Comparison of ENCODE assay signal across 1 cellular context in the genomic region with DNA sequence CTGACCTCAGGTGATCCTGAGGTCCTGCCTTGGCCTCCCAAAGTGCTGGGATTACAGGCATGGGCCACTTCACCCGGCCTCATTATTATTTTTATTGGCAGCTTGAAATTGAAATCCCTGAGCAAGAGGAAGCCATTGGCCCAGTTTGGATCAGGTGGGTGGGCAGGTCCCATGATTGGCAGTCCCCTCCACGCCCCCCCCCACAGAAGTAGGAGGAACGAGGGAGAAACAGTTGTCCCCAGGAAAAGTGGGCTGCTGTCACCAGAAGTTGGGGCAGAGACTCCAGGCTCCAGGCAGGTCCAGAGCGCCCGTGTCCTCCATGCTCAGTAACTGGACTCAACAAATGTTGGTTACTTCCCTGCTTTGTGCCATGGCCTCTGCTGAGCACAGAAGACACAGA.
TF ChIP-seq lines count a peak whose summit lies in the region.

No MANE protein-coding gene starts in this region.

TF ChIP-seq in GM12878, 131 proteins besides CTCF, POLR2A, EP300 and RAD21:
- TF ChIP-seq, protein P1, sequence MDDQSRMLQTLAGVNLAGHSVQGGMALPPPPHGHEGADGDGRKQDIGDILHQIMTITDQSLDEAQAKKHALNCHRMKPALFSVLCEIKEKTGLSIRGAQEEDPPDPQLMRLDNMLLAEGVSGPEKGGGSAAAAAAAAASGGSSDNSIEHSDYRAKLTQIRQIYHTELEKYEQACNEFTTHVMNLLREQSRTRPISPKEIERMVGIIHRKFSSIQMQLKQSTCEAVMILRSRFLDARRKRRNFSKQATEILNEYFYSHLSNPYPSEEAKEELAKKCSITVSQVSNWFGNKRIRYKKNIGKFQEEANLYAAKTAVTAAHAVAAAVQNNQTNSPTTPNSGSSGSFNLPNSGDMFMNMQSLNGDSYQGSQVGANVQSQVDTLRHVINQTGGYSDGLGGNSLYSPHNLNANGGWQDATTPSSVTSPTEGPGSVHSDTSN (IDR thresholded peaks at IDR 0.05; ENCODE audit: insufficient replicate concordance, low read depth, low read length): peak; percentile 42
- TF ChIP-seq DPF2 (IDR thresholded peaks at IDR 0.05): no peak
- no peak for TF ChIP-seq HDAC2 (IDR thresholded peaks at IDR 0.05)
- TF ChIP-seq, protein P2, sequence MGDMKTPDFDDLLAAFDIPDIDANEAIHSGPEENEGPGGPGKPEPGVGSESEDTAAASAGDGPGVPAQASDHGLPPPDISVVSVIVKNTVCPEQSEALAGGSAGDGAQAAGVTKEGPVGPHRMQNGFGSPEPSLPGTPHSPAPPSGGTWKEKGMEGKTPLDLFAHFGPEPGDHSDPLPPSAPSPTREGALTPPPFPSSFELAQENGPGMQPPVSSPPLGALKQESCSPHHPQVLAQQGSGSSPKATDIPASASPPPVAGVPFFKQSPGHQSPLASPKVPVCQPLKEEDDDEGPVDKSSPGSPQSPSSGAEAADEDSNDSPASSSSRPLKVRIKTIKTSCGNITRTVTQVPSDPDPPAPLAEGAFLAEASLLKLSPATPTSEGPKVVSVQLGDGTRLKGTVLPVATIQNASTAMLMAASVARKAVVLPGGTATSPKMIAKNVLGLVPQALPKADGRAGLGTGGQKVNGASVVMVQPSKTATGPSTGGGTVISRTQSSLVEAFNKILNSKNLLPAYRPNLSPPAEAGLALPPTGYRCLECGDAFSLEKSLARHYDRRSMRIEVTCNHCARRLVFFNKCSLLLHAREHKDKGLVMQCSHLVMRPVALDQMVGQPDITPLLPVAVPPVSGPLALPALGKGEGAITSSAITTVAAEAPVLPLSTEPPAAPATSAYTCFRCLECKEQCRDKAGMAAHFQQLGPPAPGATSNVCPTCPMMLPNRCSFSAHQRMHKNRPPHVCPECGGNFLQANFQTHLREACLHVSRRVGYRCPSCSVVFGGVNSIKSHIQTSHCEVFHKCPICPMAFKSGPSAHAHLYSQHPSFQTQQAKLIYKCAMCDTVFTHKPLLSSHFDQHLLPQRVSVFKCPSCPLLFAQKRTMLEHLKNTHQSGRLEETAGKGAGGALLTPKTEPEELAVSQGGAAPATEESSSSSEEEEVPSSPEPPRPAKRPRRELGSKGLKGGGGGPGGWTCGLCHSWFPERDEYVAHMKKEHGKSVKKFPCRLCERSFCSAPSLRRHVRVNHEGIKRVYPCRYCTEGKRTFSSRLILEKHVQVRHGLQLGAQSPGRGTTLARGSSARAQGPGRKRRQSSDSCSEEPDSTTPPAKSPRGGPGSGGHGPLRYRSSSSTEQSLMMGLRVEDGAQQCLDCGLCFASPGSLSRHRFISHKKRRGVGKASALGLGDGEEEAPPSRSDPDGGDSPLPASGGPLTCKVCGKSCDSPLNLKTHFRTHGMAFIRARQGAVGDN (IDR thresholded peaks at IDR 0.05): no peak
- no peak for TF ChIP-seq CHD4 (IDR thresholded peaks at IDR 0.05)
- TF ChIP-seq, protein P3, sequence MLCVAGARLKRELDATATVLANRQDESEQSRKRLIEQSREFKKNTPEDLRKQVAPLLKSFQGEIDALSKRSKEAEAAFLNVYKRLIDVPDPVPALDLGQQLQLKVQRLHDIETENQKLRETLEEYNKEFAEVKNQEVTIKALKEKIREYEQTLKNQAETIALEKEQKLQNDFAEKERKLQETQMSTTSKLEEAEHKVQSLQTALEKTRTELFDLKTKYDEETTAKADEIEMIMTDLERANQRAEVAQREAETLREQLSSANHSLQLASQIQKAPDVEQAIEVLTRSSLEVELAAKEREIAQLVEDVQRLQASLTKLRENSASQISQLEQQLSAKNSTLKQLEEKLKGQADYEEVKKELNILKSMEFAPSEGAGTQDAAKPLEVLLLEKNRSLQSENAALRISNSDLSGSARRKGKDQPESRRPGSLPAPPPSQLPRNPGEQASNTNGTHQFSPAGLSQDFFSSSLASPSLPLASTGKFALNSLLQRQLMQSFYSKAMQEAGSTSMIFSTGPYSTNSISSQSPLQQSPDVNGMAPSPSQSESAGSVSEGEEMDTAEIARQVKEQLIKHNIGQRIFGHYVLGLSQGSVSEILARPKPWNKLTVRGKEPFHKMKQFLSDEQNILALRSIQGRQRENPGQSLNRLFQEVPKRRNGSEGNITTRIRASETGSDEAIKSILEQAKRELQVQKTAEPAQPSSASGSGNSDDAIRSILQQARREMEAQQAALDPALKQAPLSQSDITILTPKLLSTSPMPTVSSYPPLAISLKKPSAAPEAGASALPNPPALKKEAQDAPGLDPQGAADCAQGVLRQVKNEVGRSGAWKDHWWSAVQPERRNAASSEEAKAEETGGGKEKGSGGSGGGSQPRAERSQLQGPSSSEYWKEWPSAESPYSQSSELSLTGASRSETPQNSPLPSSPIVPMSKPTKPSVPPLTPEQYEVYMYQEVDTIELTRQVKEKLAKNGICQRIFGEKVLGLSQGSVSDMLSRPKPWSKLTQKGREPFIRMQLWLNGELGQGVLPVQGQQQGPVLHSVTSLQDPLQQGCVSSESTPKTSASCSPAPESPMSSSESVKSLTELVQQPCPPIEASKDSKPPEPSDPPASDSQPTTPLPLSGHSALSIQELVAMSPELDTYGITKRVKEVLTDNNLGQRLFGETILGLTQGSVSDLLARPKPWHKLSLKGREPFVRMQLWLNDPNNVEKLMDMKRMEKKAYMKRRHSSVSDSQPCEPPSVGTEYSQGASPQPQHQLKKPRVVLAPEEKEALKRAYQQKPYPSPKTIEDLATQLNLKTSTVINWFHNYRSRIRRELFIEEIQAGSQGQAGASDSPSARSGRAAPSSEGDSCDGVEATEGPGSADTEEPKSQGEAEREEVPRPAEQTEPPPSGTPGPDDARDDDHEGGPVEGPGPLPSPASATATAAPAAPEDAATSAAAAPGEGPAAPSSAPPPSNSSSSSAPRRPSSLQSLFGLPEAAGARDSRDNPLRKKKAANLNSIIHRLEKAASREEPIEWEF (IDR thresholded peaks at IDR 0.05; ENCODE audit: insufficient replicate concordance, low read depth, low read length): no peak
- TF ChIP-seq YY1 (IDR thresholded peaks at IDR 0.05; ENCODE audit: low read depth, low read length): 0 out of 2 replicates have a peak, but pooled peaks have one; percentile 5
- TF ChIP-seq, protein P4, sequence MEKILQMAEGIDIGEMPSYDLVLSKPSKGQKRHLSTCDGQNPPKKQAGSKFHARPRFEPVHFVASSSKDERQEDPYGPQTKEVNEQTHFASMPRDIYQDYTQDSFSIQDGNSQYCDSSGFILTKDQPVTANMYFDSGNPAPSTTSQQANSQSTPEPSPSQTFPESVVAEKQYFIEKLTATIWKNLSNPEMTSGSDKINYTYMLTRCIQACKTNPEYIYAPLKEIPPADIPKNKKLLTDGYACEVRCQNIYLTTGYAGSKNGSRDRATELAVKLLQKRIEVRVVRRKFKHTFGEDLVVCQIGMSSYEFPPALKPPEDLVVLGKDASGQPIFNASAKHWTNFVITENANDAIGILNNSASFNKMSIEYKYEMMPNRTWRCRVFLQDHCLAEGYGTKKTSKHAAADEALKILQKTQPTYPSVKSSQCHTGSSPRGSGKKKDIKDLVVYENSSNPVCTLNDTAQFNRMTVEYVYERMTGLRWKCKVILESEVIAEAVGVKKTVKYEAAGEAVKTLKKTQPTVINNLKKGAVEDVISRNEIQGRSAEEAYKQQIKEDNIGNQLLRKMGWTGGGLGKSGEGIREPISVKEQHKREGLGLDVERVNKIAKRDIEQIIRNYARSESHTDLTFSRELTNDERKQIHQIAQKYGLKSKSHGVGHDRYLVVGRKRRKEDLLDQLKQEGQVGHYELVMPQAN (conservative IDR thresholded peaks at IDR 0.05): no peak
- TF ChIP-seq HCFC1 (IDR thresholded peaks at IDR 0.05; ENCODE audit: low read length): no peak
- no peak for TF ChIP-seq ZNF24 (IDR thresholded peaks at IDR 0.05)
- TF ChIP-seq, protein P5, sequence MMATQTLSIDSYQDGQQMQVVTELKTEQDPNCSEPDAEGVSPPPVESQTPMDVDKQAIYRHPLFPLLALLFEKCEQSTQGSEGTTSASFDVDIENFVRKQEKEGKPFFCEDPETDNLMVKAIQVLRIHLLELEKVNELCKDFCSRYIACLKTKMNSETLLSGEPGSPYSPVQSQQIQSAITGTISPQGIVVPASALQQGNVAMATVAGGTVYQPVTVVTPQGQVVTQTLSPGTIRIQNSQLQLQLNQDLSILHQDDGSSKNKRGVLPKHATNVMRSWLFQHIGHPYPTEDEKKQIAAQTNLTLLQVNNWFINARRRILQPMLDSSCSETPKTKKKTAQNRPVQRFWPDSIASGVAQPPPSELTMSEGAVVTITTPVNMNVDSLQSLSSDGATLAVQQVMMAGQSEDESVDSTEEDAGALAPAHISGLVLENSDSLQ (IDR thresholded peaks at IDR 0.05): peak; percentile 85
- TF ChIP-seq ZNF217 (IDR thresholded peaks at IDR 0.05): no peak
- no peak for TF ChIP-seq POU2F2 (IDR thresholded peaks at IDR 0.05; ENCODE audit: borderline replicate concordance, low read depth, low read length)
- TF ChIP-seq NFIC (IDR thresholded peaks at IDR 0.05; ENCODE audit: low read depth, low read length): no peak
- TF ChIP-seq BACH1 (IDR thresholded peaks at IDR 0.05; ENCODE audit: borderline replicate concordance): no peak
- no peak for TF ChIP-seq ZNF207 (IDR thresholded peaks at IDR 0.05; ENCODE audit: borderline replicate concordance)
- no peak for TF ChIP-seq MXI1 (IDR thresholded peaks at IDR 0.05; ENCODE audit: low read depth, low read length)
- TF ChIP-seq, protein P6, sequence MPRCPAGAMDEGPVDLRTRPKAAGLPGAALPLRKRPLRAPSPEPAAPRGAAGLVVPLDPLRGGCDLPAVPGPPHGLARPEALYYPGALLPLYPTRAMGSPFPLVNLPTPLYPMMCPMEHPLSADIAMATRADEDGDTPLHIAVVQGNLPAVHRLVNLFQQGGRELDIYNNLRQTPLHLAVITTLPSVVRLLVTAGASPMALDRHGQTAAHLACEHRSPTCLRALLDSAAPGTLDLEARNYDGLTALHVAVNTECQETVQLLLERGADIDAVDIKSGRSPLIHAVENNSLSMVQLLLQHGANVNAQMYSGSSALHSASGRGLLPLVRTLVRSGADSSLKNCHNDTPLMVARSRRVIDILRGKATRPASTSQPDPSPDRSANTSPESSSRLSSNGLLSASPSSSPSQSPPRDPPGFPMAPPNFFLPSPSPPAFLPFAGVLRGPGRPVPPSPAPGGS (IDR thresholded peaks at IDR 0.05; ENCODE audit: borderline replicate concordance, insufficient read depth, low read depth, low read length, poor library complexity, severe bottlenecking): no peak
TF ChIP-seq in GM12878: peak in this region for 3.
